Comparison of ENCODE assay signal across 8 cellular contexts in genomic region chr7:67625257-67625713, GRCh38.
DNase-seq lines count a peak whose midpoint lies in the region; ATAC-seq, FAIRE-seq and TF ChIP-seq lines count a peak whose summit lies in the region.

No MANE protein-coding gene starts in this region.

- H3K36me3 ChIP-seq in HEK293 (ENCODE audit: control insufficient read depth in 2 of 2, insufficient read depth in 1 of 2, low read length in 2 of 2) (no peaks in the 10 kb centered on the region), cardiac muscle cell (no peaks in the 10 kb centered on the region), trophoblast cell (ENCODE audit: control insufficient read depth in 1 of 2, insufficient read depth in 2 of 2, low read length in 2 of 2) (no peaks in the 10 kb centered on the region)

- H2BK12ac ChIP-seq in trophoblast cell (ENCODE audit: low read length) = peak overlapping the region; percentile 72

- H3K4me3 ChIP-seq in HEK293 (ENCODE audit: low read depth, low read length) (peak overlapping the region; percentile 29), cardiac muscle cell (no peak overlapping the region), trophoblast cell (ENCODE audit: low read depth, low read length) (peak overlapping the region; percentile 24)

- CTCF ChIA-PET in HEK293 (lab: Yijun Ruan, JAX) = interaction anchor here (0.5 to 1.6 kb wide), 18 partner anchors 10 to 1597 kb away, joined by 3 to 8 read pairs (median 4); no protein-coding TSS in a partner anchor

- POLR2A ChIA-PET in HEK293 (lab: Yijun Ruan, JAX) = interaction anchor here (0.6 kb wide), 1 partner anchor 11 kb away, joined by 3 read pairs; no protein-coding TSS in a partner anchor

- FAIRE-seq in D721Med (lab: Jason Lieb, UNC) = no peak

- peak overlapping the region; percentile 44 for H2BK120ac ChIP-seq in trophoblast cell (ENCODE audit: insufficient read depth, low read length, poor library complexity)

- H3K4me3 Mint-ChIP-seq in activated T-helper 1 cell treated with anti-CD3 and anti-CD28 coated beads, Interleukin-12 subunit alpha, Interleukin-12 subunit beta, Interleukin-2, Interleukin-4 antibody, amounts not matched to agents 30 ng/mL and 10 ng/mL and 1 ng/mL, durations not matched to agents 14 hours and 24 hours and 36 hours = no peak overlapping the region

- intact Hi-C loops in activated T-helper 1 cell treated with anti-CD3 and anti-CD28 coated beads, Interleukin-12 subunit alpha, Interleukin-12 subunit beta, Interleukin-2, Interleukin-4 antibody, amounts not matched to agents 30 ng/mL and 10 ng/mL and 1 ng/mL, durations not matched to agents 14 hours and 24 hours and 36 hours (cut with micrococcal nuclease) = no loop called here

- H2BK5ac ChIP-seq in trophoblast cell (ENCODE audit: low read depth, low read length, poor library complexity) = no peak overlapping the region

- peak overlapping the region; percentile 59 for H4K8ac ChIP-seq in trophoblast cell (ENCODE audit: low read depth, low read length)

- no peak overlapping the region for H3K4ac ChIP-seq in trophoblast cell (ENCODE audit: low read depth, low read length)

- no peaks in the 10 kb centered on the region for H3K9me3 ChIP-seq in HEK293 (ENCODE audit: control insufficient read depth, insufficient read depth, low read depth, low read length)
- H3K9me3 ChIP-seq in cardiac muscle cell (ENCODE audit: low read depth) = no peaks in the 10 kb centered on the region
- peaks cover 2% of the 10 kb centered on the region for H3K9me3 ChIP-seq in trophoblast cell (ENCODE audit: insufficient read depth, low read depth, low read length)

- H3K14ac ChIP-seq in trophoblast cell (ENCODE audit: low read length) = peak overlapping the region; percentile 21

- WGBS in trophoblast cell (ENCODE audit: extremely low coverage, insufficient coverage, insufficient read length) = no CpG with 5 or more reads among the region's 15 CpGs

- peaks cover 4% of the 10 kb centered on the region for H3K9me3 Mint-ChIP-seq in activated T-helper 1 cell treated with anti-CD3 and anti-CD28 coated beads, Interleukin-12 subunit alpha, Interleukin-12 subunit beta, Interleukin-2, Interleukin-4 antibody, amounts not matched to agents 30 ng/mL and 10 ng/mL and 1 ng/mL, durations not matched to agents 14 hours and 24 hours and 36 hours

- H3K79me2 ChIP-seq in trophoblast cell (ENCODE audit: control insufficient read depth, insufficient read depth, low read length, poor library complexity) = no peaks in the 10 kb centered on the region

- peak overlapping the region; percentile 50 for H3K18ac ChIP-seq in trophoblast cell (ENCODE audit: low read length)

- ATAC-seq in HG03108 (IDR thresholded peaks at IDR 0.05; ENCODE audit: unreplicated experiment) (no peak), HG03139 (IDR thresholded peaks at IDR 0.05; ENCODE audit: unreplicated experiment) (no peak)

- no peaks in the 10 kb centered on the region for H3K27me3 Mint-ChIP-seq in activated T-helper 1 cell treated with anti-CD3 and anti-CD28 coated beads, Interleukin-12 subunit alpha, Interleukin-12 subunit beta, Interleukin-2, Interleukin-4 antibody, amounts not matched to agents 30 ng/mL and 10 ng/mL and 1 ng/mL, durations not matched to agents 14 hours and 24 hours and 36 hours (ENCODE audit: insufficient read depth)

- H3K27me3 ChIP-seq in cardiac muscle cell (peaks cover 23% of the 10 kb centered on the region), trophoblast cell (ENCODE audit: insufficient read depth, low read length) (no peaks in the 10 kb centered on the region)

- H3K4me2 ChIP-seq in trophoblast cell (ENCODE audit: low read length) = peak overlapping the region; percentile 74

- H3K4me1 ChIP-seq in HEK293 (ENCODE audit: control insufficient read depth, insufficient read depth, low read length) (no peaks in the 10 kb centered on the region), cardiac muscle cell (ENCODE audit: low read depth) (no peaks in the 10 kb centered on the region), trophoblast cell (ENCODE audit: control insufficient read depth in 1 of 2, insufficient read depth in 2 of 2, low read length in 2 of 2) (peaks cover 8 to 11% of the 10 kb centered on the region in 2 experiments)

- no peaks in the 10 kb centered on the region for H3K36me3 Mint-ChIP-seq in activated T-helper 1 cell treated with anti-CD3 and anti-CD28 coated beads, Interleukin-12 subunit alpha, Interleukin-12 subunit beta, Interleukin-2, Interleukin-4 antibody, amounts not matched to agents 30 ng/mL and 10 ng/mL and 1 ng/mL, durations not matched to agents 14 hours and 24 hours and 36 hours (ENCODE audit: low read depth)

- no peak overlapping the region for H3K27ac Mint-ChIP-seq in activated T-helper 1 cell treated with anti-CD3 and anti-CD28 coated beads, Interleukin-12 subunit alpha, Interleukin-12 subunit beta, Interleukin-2, Interleukin-4 antibody, amounts not matched to agents 30 ng/mL and 10 ng/mL and 1 ng/mL, durations not matched to agents 14 hours and 24 hours and 36 hours

- H4K91ac ChIP-seq in trophoblast cell (ENCODE audit: low read depth, low read length) = peak overlapping the region; percentile 20

- peaks cover 13% of the 10 kb centered on the region for H3K79me1 ChIP-seq in trophoblast cell (ENCODE audit: low read length)

- H4K12ac ChIP-seq in trophoblast cell (ENCODE audit: low read depth, low read length) = no peak overlapping the region

- peak overlapping the region; percentile 56 for H2AFZ ChIP-seq in trophoblast cell (ENCODE audit: insufficient read depth, low read length, poor library complexity)

- TF ChIP-seq CTCF in D721Med (IDR thresholded peaks at IDR 0.05; ENCODE audit: insufficient read depth, missing control alignments) (peak; percentile 98), HEK293 (tag by site-specific recombination; IDR thresholded peaks at IDR 0.05) (no peak), cardiac muscle cell (IDR thresholded peaks at IDR 0.05; ENCODE audit: low read depth, low read length) (peak; percentile 91)

- no peak overlapping the region for H3K27ac ChIP-seq in HEK293 (ENCODE audit: extremely low read depth, low read depth, low read length)
- no peak overlapping the region for H3K27ac ChIP-seq in cardiac muscle cell
- H3K27ac ChIP-seq in trophoblast cell (ENCODE audit: low read depth, low read length) = no peak overlapping the region

- no peak overlapping the region for H3K9ac ChIP-seq in trophoblast cell (ENCODE audit: low read length)

- H3K4me1 Mint-ChIP-seq in activated T-helper 1 cell treated with anti-CD3 and anti-CD28 coated beads, Interleukin-12 subunit alpha, Interleukin-12 subunit beta, Interleukin-2, Interleukin-4 antibody, amounts not matched to agents 30 ng/mL and 10 ng/mL and 1 ng/mL, durations not matched to agents 14 hours and 24 hours and 36 hours (ENCODE audit: low read depth) = no peaks in the 10 kb centered on the region

- H3K23ac ChIP-seq in trophoblast cell (ENCODE audit: low read length) = no peak overlapping the region

- DNase-seq in D721Med (ENCODE audit: insufficient read length, low spot score) (peak; percentile 48), NCI-H345 (lab: John Stamatoyannopoulos, UW) (peak; percentile 83), cardiac muscle cell (ENCODE audit: low read depth in 1 of 2, low spot score in 1 of 2) (peak; percentile 89), trophoblast cell (peak in 1 of 2 donors; percentile 51)
- DNase-seq in activated T-helper 1 cell treated with anti-CD3 and anti-CD28 coated beads, Interleukin-12 subunit alpha, Interleukin-12 subunit beta, Interleukin-2, Interleukin-4 antibody, amounts not matched to agents 30 ng/mL and 10 ng/mL and 1 ng/mL, durations not matched to agents 14 hours and 24 hours and 36 hours (ENCODE audit: low spot score) = peak; percentile 4

- no peak overlapping the region for H2AK5ac ChIP-seq in trophoblast cell (ENCODE audit: low read length)

TF ChIP-seq in HEK293, 187 proteins besides CTCF, POLR2A, EP300 and RAD21 (continues in another document):
- TF ChIP-seq ZNF221 (tag by site-specific recombination; IDR thresholded peaks at IDR 0.05; ENCODE audit: borderline replicate concordance) (no peak), ZSCAN18 (tag by site-specific recombination; IDR thresholded peaks at IDR 0.05) (no peak), ZNF585B (tag by site-specific recombination; IDR thresholded peaks at IDR 0.05) (no peak), REPIN1 (tag by site-specific recombination; IDR thresholded peaks at IDR 0.05; ENCODE audit: low read depth) (no peak), AEBP2 (tag by site-specific recombination; IDR thresholded peaks at IDR 0.05; ENCODE audit: borderline replicate concordance) (no peak), ZFP37 (tag by site-specific recombination; IDR thresholded peaks at IDR 0.05) (no peak), GLIS1 (tag by site-specific recombination; IDR thresholded peaks at IDR 0.05) (0 out of 2 replicates have a peak, but pooled peaks have one; percentile 24), SP7 (tag by site-specific recombination; IDR thresholded peaks at IDR 0.05) (no peak), ZNF660 (tag by site-specific recombination; IDR thresholded peaks at IDR 0.05) (no peak), ZNF76 (tag by site-specific recombination; IDR thresholded peaks at IDR 0.05; ENCODE audit: borderline replicate concordance, low read depth) (no peak), ZNF426 (tag by site-specific recombination; IDR thresholded peaks at IDR 0.05) (no peak), ZNF2 (tag by site-specific recombination; IDR thresholded peaks at IDR 0.05) (peak; percentile 93), ZNF654 (tag by site-specific recombination; IDR thresholded peaks at IDR 0.05; ENCODE audit: low read depth) (peak; percentile 85)
